ENCODE assay signal across 29 cellular contexts in genomic region chr9:134908524-134909364, GRCh38. TPM values are rescaled to one million over a fixed set of nuclear protein-coding genes. Genes with fewer than 3 reads are reported as not detected.
DNase-seq lines count a peak whose midpoint lies in the region; ATAC-seq and TF ChIP-seq lines count a peak whose summit lies in the region.
"Had no signal": no experiment of that assay in that cellular context is flagged by ENCODE, and none has a peak within 500 bp of the region (broad histone marks: within the 10 kb centered on the region; RNA-seq: fewer than 3 reads in every experiment).

No MANE protein-coding gene starts in this region.

- peaks cover 57% of the 10 kb centered on the region for H3K36me3 ChIP-seq in neutrophil

- no peak for TF ChIP-seq CTCF in neutrophil (IDR thresholded peaks at IDR 0.05)

- peaks cover 17 to 27% of the 10 kb centered on the region in 2 experiments for H3K4me1 ChIP-seq in neutrophil (ENCODE audit: control insufficient read depth in 1 of 2, insufficient read depth in 1 of 2, low read depth in 1 of 2, low read length in 1 of 2)

- no peaks in the 10 kb centered on the region for H3K27me3 ChIP-seq in neutrophil

- CTCF ChIA-PET in activated CD8-positive, alpha-beta T cell treated with anti-CD3 and anti-CD28 coated beads, Interleukin-2, amount 10 ng/mL, durations not matched to agents 7 days and 5 days (lab: Charles Lee) = no interaction called here
- CTCF ChIA-PET in HEK293T (lab: Yijun Ruan, JAX) = no interaction called here

- H3K4me3 ChIP-seq in neutrophil (ENCODE audit: low read depth in 1 of 2, low read length in 1 of 2) = no peak overlapping the region
- H3K4me3 ChIP-seq: BLaER1 treated with 17β-estradiol and CSF1 and Interleukin-3, amounts not matched to agents 10 nM and 100 nM had no signal

- H3K9me3 Mint-ChIP-seq in activated CD8-positive, alpha-beta T cell treated with anti-CD3 and anti-CD28 coated beads, Interleukin-2, amount 10 ng/mL, durations not matched to agents 7 days and 5 days (ENCODE audit: insufficient read depth) = no peaks in the 10 kb centered on the region

- peak; percentile 57 for DNase-seq in cardiac septum (ENCODE audit: low spot score)
- no peak for DNase-seq in Right ventricle myocardium superior
- DNase-seq in ecto neural progenitor cell (ENCODE audit: low spot score) = peak; percentile 32
- peak; percentile 18 for DNase-seq in ureter (ENCODE audit: low spot score)
- no peak for DNase-seq in activated CD8-positive, alpha-beta T cell treated with anti-CD3 and anti-CD28 coated beads, Interleukin-2, amount 10 ng/mL, durations not matched to agents 7 days and 5 days
- no peak for DNase-seq in HEK293T (ENCODE audit: extremely low spot score)
- DNase-seq: CD4-positive, alpha-beta memory T cell; COR-L47; DMS79 treated with DMSO at 0.1 percent for 48 hours; GF-D8; HCEC 1CT; Kasumi-1; NCI-H1092 treated with DMSO at 0.1 percent for 48 hours; NCI-H1436; NCI-H187; NCI-H2081 treated with DMSO at 0.1 percent for 48 hours; NCI-H2171; NCI-H226; NCI-H510A; NCI-H69; SHP77 treated with DMSO at 0.1 percent for 48 hours had no signal

- H3K9me3 ChIP-seq in neutrophil = no peaks in the 10 kb centered on the region
- H3K9me3 ChIP-seq: BLaER1 treated with 17β-estradiol and CSF1 and Interleukin-3, amounts not matched to agents 10 nM and 100 nM had no signal

- H3K27ac Mint-ChIP-seq in activated CD8-positive, alpha-beta T cell treated with anti-CD3 and anti-CD28 coated beads, Interleukin-2, amount 10 ng/mL, durations not matched to agents 7 days and 5 days = no peak overlapping the region
- H3K27ac Mint-ChIP-seq: CD4-positive, alpha-beta memory T cell had no signal

- H3K27me3 Mint-ChIP-seq in activated CD8-positive, alpha-beta T cell treated with anti-CD3 and anti-CD28 coated beads, Interleukin-2, amount 10 ng/mL, durations not matched to agents 7 days and 5 days (ENCODE audit: low read depth) = peaks cover 9% of the 10 kb centered on the region

- ATAC-seq in Right ventricle myocardium superior (ENCODE audit: poor library complexity) (no peak), HG03097 (IDR thresholded peaks at IDR 0.05; ENCODE audit: low FRiP score, unreplicated experiment) (no peak)
- no peak for ATAC-seq in activated CD8-positive, alpha-beta T cell treated with anti-CD3 and anti-CD28 coated beads, Interleukin-2, amount 10 ng/mL, durations not matched to agents 7 days and 5 days
- ATAC-seq: HepG2 had no signal

- H3K27ac ChIP-seq in neutrophil = peak overlapping the region; percentile 95
- H3K27ac ChIP-seq: BLaER1 treated with 17β-estradiol and CSF1 and Interleukin-3, amounts not matched to agents 10 nM and 100 nM; RWPE1 had no signal

- H3K36me3 Mint-ChIP-seq in activated CD8-positive, alpha-beta T cell treated with anti-CD3 and anti-CD28 coated beads, Interleukin-2, amount 10 ng/mL, durations not matched to agents 7 days and 5 days (ENCODE audit: low read depth) = no peaks in the 10 kb centered on the region
- H3K36me3 Mint-ChIP-seq: CD4-positive, alpha-beta memory T cell had no signal

- POLR2A ChIA-PET in activated CD8-positive, alpha-beta T cell treated with anti-CD3 and anti-CD28 coated beads, Interleukin-2, amount 10 ng/mL, durations not matched to agents 7 days and 5 days (lab: Charles Lee) = no interaction called here
- POLR2A ChIA-PET in HEK293T (lab: Yijun Ruan, JAX) = no interaction called here

- no peak overlapping the region for H3K4me3 Mint-ChIP-seq in activated CD8-positive, alpha-beta T cell treated with anti-CD3 and anti-CD28 coated beads, Interleukin-2, amount 10 ng/mL, durations not matched to agents 7 days and 5 days
- H3K4me3 Mint-ChIP-seq: CD4-positive, alpha-beta memory T cell had no signal

- H3K4me1 Mint-ChIP-seq in activated CD8-positive, alpha-beta T cell treated with anti-CD3 and anti-CD28 coated beads, Interleukin-2, amount 10 ng/mL, durations not matched to agents 7 days and 5 days (ENCODE audit: low read depth) = no peaks in the 10 kb centered on the region
- H3K4me1 Mint-ChIP-seq: CD4-positive, alpha-beta memory T cell had no signal

- intact Hi-C loops in cardiac septum (cut with DNase I) (no loop called here), Right ventricle myocardium superior (cut with DNase I) (no loop called here)

TF ChIP-seq in HEK293T, 16 proteins besides CTCF, POLR2A, EP300 and RAD21:
- TF ChIP-seq HDGF (IDR thresholded peaks at IDR 0.05; ENCODE audit: borderline replicate concordance) (no peak), SUZ12 (IDR thresholded peaks at IDR 0.05) (no peak), L3MBTL2 (conservative IDR thresholded peaks at IDR 0.05) (no peak), CTBP1 (IDR thresholded peaks at IDR 0.05; ENCODE audit: borderline replicate concordance) (no peak), NFRKB (IDR thresholded peaks at IDR 0.05) (no peak), ZNF384 (IDR thresholded peaks at IDR 0.05) (no peak), LEF1 (IDR thresholded peaks at IDR 0.05; ENCODE audit: borderline replicate concordance) (no peak), PKNOX1 (IDR thresholded peaks at IDR 0.05) (no peak), FOXA1 (IDR thresholded peaks at IDR 0.05) (no peak), SP1 (IDR thresholded peaks at IDR 0.05) (no peak), FOXK2 (IDR thresholded peaks at IDR 0.05) (no peak), ARNT (IDR thresholded peaks at IDR 0.05) (no peak), FOXM1 (IDR thresholded peaks at IDR 0.05; ENCODE audit: borderline replicate concordance) (no peak), BHLHE40 (IDR thresholded peaks at IDR 0.05; ENCODE audit: borderline replicate concordance) (no peak), TARDBP (IDR thresholded peaks at IDR 0.05) (no peak)

RNA-seq across cellular contexts. Expression of gene FCN1, which starts 9.0 kb away (rescaled TPM):
- 5.3 TPM for total RNA-seq in cardiac septum
- total RNA-seq in Right ventricle myocardium superior = 4.0 TPM
- 3.1 TPM for total RNA-seq in ureter
- total RNA-seq in activated CD8-positive, alpha-beta T cell treated with anti-CD3 and anti-CD28 coated beads, Interleukin-2, amount 10 ng/mL, durations not matched to agents 7 days and 5 days = not detected
- total RNA-seq: H1, HepG2, HT1080, M059J had no signal

RNA-seq across cellular contexts. Expression of gene FCN2, which starts 28.1 kb away (rescaled TPM):
- total RNA-seq in cardiac septum = not detected
- total RNA-seq in Right ventricle myocardium superior = 0.30 TPM
- 0.49 TPM for total RNA-seq in ureter
- not detected for total RNA-seq in activated CD8-positive, alpha-beta T cell treated with anti-CD3 and anti-CD28 coated beads, Interleukin-2, amount 10 ng/mL, durations not matched to agents 7 days and 5 days
- total RNA-seq: CD4-positive, alpha-beta memory T cell; H1; HepG2; HT1080; M059J had no signal

Comparison
In these comparisons a context has a peak if more than half of its experiments do, and no peak if none do; other contexts are left out.
1. DNase-seq: peak in cardiac septum (single experiment), ecto neural progenitor cell (single experiment) and ureter (single experiment); none in Right ventricle myocardium superior (single experiment), activated CD8-positive, alpha-beta T cell treated with anti-CD3 and anti-CD28 coated beads, Interleukin-2, amount 10 ng/mL, durations not matched to agents 7 days and 5 days (single experiment) and HEK293T (single experiment).